ENCODE assay signal across 22 cellular contexts in the genomic region with DNA sequence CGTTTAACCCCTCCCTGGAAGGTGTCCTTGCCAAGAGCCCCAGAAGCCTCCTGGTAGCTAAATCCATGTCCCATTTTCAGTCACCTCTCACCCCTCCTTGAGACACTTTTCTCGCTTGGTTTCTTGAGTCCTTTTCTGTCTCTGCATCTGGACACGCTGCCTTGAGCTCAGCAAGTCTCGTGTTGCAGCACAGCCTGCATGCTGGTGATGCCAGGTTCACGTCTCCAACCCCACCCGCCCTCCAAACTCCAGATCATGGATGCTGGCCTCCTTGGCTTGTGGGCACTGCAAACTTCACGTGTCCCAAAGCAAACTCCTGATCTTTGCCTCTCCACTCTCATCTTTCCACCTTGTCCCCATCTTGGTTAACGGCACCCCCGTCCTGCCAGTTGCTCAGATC. TPM values are rescaled to one million over a fixed set of nuclear protein-coding genes. Genes with fewer than 3 reads are reported as not detected.
DNase-seq lines count a peak whose midpoint lies in the region; ATAC-seq lines count a peak whose summit lies in the region.
"Had no signal": no experiment of that assay in that cellular context is flagged by ENCODE, and none has a peak within 500 bp of the region (broad histone marks: within the 10 kb centered on the region; RNA-seq: fewer than 3 reads in every experiment).

No MANE protein-coding gene starts in this region.

- H3K9me3 Mint-ChIP-seq in activated naive CD4-positive, alpha-beta T cell treated with anti-CD3 and anti-CD28 coated beads, Interleukin-2, amount 50 U/mL, for 72 hours: no peaks in the 10 kb centered on the region
- no peaks in the 10 kb centered on the region for H3K9me3 Mint-ChIP-seq in stimulated activated effector memory CD8-positive, alpha-beta T cell treated with anti-CD3 and anti-CD28 coated beads, Interleukin-12 subunit alpha, Interleukin-12 subunit beta, amount 100 ng/mL, for 72 hours
- H3K9me3 Mint-ChIP-seq: activated CD4-positive, alpha-beta memory T cell treated with anti-CD3 and anti-CD28 coated beads, Interleukin-2, amount 10 ng/mL, durations not matched to agents 7 days and 5 days; naive B cell had no signal

- H3K27ac Mint-ChIP-seq in activated naive CD4-positive, alpha-beta T cell treated with anti-CD3 and anti-CD28 coated beads, Interleukin-2, amount 50 U/mL, for 72 hours: peak overlapping the region; percentile 9 to 56
- H3K27ac Mint-ChIP-seq in stimulated activated effector memory CD8-positive, alpha-beta T cell treated with anti-CD3 and anti-CD28 coated beads, Interleukin-12 subunit alpha, Interleukin-12 subunit beta, amount 100 ng/mL, for 72 hours: peak overlapping the region; percentile 8
- H3K27ac Mint-ChIP-seq: activated CD4-positive, alpha-beta memory T cell treated with anti-CD3 and anti-CD28 coated beads, Interleukin-2, amount 10 ng/mL, durations not matched to agents 7 days and 5 days; immature natural killer cell had no signal

- peaks cover 5% of the 10 kb centered on the region for H3K4me1 Mint-ChIP-seq in stimulated activated effector memory CD8-positive, alpha-beta T cell treated with anti-CD3 and anti-CD28 coated beads, Interleukin-12 subunit alpha, Interleukin-12 subunit beta, amount 100 ng/mL, for 72 hours

- no peak for ATAC-seq in activated naive CD4-positive, alpha-beta T cell treated with anti-CD3 and anti-CD28 coated beads, Interleukin-2, amount 50 U/mL, for 72 hours
- no peak for ATAC-seq in stimulated activated effector memory CD8-positive, alpha-beta T cell treated with anti-CD3 and anti-CD28 coated beads, Interleukin-12 subunit alpha, Interleukin-12 subunit beta, amount 100 ng/mL, for 72 hours

- peak overlapping the region; percentile 60 for H3K27ac ChIP-seq in angular gyrus (ENCODE audit: low read depth, low read length)
- peak overlapping the region; percentile 49 for H3K27ac ChIP-seq in layer of hippocampus (ENCODE audit: low read depth, low read length)
- H3K27ac ChIP-seq: adrenal gland, BLaER1, GM23248, suprapubic skin had no signal

- peaks cover 0 to 23% of the 10 kb centered on the region in 2 donors for H3K36me3 Mint-ChIP-seq in activated naive CD4-positive, alpha-beta T cell treated with anti-CD3 and anti-CD28 coated beads, Interleukin-2, amount 50 U/mL, for 72 hours
- H3K36me3 Mint-ChIP-seq in stimulated activated effector memory CD8-positive, alpha-beta T cell treated with anti-CD3 and anti-CD28 coated beads, Interleukin-12 subunit alpha, Interleukin-12 subunit beta, amount 100 ng/mL, for 72 hours: peaks cover 35% of the 10 kb centered on the region
- H3K36me3 Mint-ChIP-seq: immature natural killer cell had no signal

- H3K4me3 Mint-ChIP-seq in stimulated activated effector memory CD8-positive, alpha-beta T cell treated with anti-CD3 and anti-CD28 coated beads, Interleukin-12 subunit alpha, Interleukin-12 subunit beta, amount 100 ng/mL, for 72 hours: no peak overlapping the region
- H3K4me3 Mint-ChIP-seq: activated CD4-positive, alpha-beta memory T cell treated with anti-CD3 and anti-CD28 coated beads, Interleukin-2, amount 10 ng/mL, durations not matched to agents 7 days and 5 days; immature natural killer cell; naive B cell had no signal

- DNase-seq in activated naive CD4-positive, alpha-beta T cell treated with anti-CD3 and anti-CD28 coated beads, Interleukin-2, amount 50 U/mL, for 72 hours (ENCODE audit: low spot score in 2 of 2): no peak
- DNase-seq in activated naive CD4-positive, alpha-beta T cell treated with anti-CD3 and anti-CD28 coated beads, Interleukin-2, amount 50 U/mL, for 16 hours: no peak
- no peak for DNase-seq in stimulated activated effector memory CD8-positive, alpha-beta T cell treated with anti-CD3 and anti-CD28 coated beads, Interleukin-12 subunit alpha, Interleukin-12 subunit beta, amount 100 ng/mL, for 72 hours (ENCODE audit: low spot score in 2 of 2)
- DNase-seq in germinal center (ENCODE audit: low spot score) (no peak), activated gamma-delta T cell (lab: John Stamatoyannopoulos, UW) (no peak), SHP77 (lab: John Stamatoyannopoulos, UW) (no peak)
- DNase-seq: activated CD4-positive, alpha-beta memory T cell treated with anti-CD3 and anti-CD28 coated beads, Interleukin-2, amount 10 ng/mL, durations not matched to agents 7 days and 5 days; activated T-cell treated with anti-CD3 and anti-CD28 coated beads, Interleukin-2, amount 50 U/mL, for 48 hours; adrenal gland; GM23248; immature natural killer cell; Kasumi-1; mammary epithelial cell; naive B cell; NCI-H748 treated with DMSO at 0.1 percent for 48 hours; SHP77 treated with DMSO at 0.1 percent for 48 hours; stimulated activated CD4-positive, alpha-beta T cell treated with anti-CD3 and anti-CD28 coated beads, Interleukin-12 subunit alpha, Interleukin-12 subunit beta, amount 100 ng/mL, for 4 hours; T-helper 1 cell had no signal

- H3K27me3 ChIP-seq in layer of hippocampus (ENCODE audit: control insufficient read depth, insufficient read depth, low read length): no peaks in the 10 kb centered on the region
- H3K27me3 ChIP-seq: adrenal gland, BLaER1, suprapubic skin had no signal

RNA-seq across cellular contexts. Expression of gene CENPO, which starts 39.3 kb away (rescaled TPM):
- total RNA-seq in activated naive CD4-positive, alpha-beta T cell treated with anti-CD3 and anti-CD28 coated beads, Interleukin-2, amount 50 U/mL, for 72 hours: 10 to 100 TPM; 28.6 to 49.3 TPM

RNA-seq across cellular contexts. Expression of gene PTRHD1, which starts 39.3 kb away (rescaled TPM):
- 10 to 100 TPM; 13.7 to 24.4 TPM for total RNA-seq in activated naive CD4-positive, alpha-beta T cell treated with anti-CD3 and anti-CD28 coated beads, Interleukin-2, amount 50 U/mL, for 72 hours
